In genomic region chr4:21529214-21529613, GRCh38 we compare ENCODE assay signal across 22 cellular contexts.
A peak's percentile ranks its signal among the peaks of the same experiment; 100 is the strongest.
DNase-seq lines count a peak whose midpoint lies in the region; ATAC-seq, FAIRE-seq and TF ChIP-seq lines count a peak whose summit lies in the region.
"Had no signal": no experiment of that assay in that cellular context is flagged by ENCODE, and none has a peak within 500 bp of the region (broad histone marks: within the 10 kb centered on the region; RNA-seq: fewer than 3 reads in every experiment).

No MANE protein-coding gene starts in this region.

- H3K9me3 ChIP-seq in right lobe of liver: no peaks in the 10 kb centered on the region
- no peaks in the 10 kb centered on the region for H3K9me3 ChIP-seq in HepG2 (ENCODE audit: low read length)
- H3K9me3 ChIP-seq in endothelial cell of umbilical vein (replicated peaks; ENCODE audit: control insufficient read depth, insufficient read depth, low read length): no peaks in the 10 kb centered on the region
- H3K9me3 ChIP-seq: A549; BLaER1 treated with 17β-estradiol and CSF1 and Interleukin-3, amounts not matched to agents 10 nM and 100 nM; Caco-2 had no signal

- dilution Hi-C loops in endothelial cell of umbilical vein (cut with MboI; ENCODE audit: extremely low pct_ligation_motif_present, low sequenced_read_pairs): loop anchor here (25.0 kb wide), 1 partner anchor 233 kb away; no protein-coding TSS in a partner anchor

- H3K36me3 ChIP-seq in right lobe of liver (no peaks in the 10 kb centered on the region), HepG2 (replicated peaks in 1 of 2; ENCODE audit: control insufficient read depth in 1 of 2, insufficient read depth in 2 of 2, low read length in 2 of 2) (no peaks in the 10 kb centered on the region), endothelial cell of umbilical vein (ENCODE audit: control insufficient read depth in 2 of 2, extremely low read depth in 1 of 2, insufficient read depth in 2 of 2, low read length in 2 of 2) (no peaks in the 10 kb centered on the region)
- H3K36me3 ChIP-seq: BLaER1 treated with 17β-estradiol and CSF1 and Interleukin-3, amounts not matched to agents 10 nM and 100 nM had no signal

- H4K20me1 ChIP-seq in HepG2 (ENCODE audit: insufficient read depth, low read length) (no peaks in the 10 kb centered on the region), endothelial cell of umbilical vein (replicated peaks; ENCODE audit: control insufficient read depth, extremely low read depth, insufficient read depth, low read length) (no peaks in the 10 kb centered on the region)
- H4K20me1 ChIP-seq: BLaER1 treated with 17β-estradiol and CSF1 and Interleukin-3, amounts not matched to agents 10 nM and 100 nM had no signal

- ATAC-seq in right lobe of liver (peak in 3 of 4 donors; percentile 24 to 70 (median 40)), HepG2 (no peak), HG03280 (IDR thresholded peaks at IDR 0.05; ENCODE audit: unreplicated experiment) (no peak), HG02852 (IDR thresholded peaks at IDR 0.05; ENCODE audit: unreplicated experiment) (no peak)
- ATAC-seq: A549; CD8-positive, alpha-beta T cell had no signal

- no peak overlapping the region for H3K27ac ChIP-seq in right lobe of liver
- no peak overlapping the region for H3K27ac ChIP-seq in HepG2 (ENCODE audit: extremely low read length, insufficient read depth, low read length)
- H3K27ac ChIP-seq in endothelial cell of umbilical vein (ENCODE audit: insufficient read depth, low read depth, low read length): peak overlapping the region; percentile 37
- H3K27ac ChIP-seq: 22Rv1; A549; BLaER1 treated with 17β-estradiol and CSF1 and Interleukin-3, amounts not matched to agents 10 nM and 100 nM; C4-2B had no signal

- H3K4me1 ChIP-seq in right lobe of liver: no peaks in the 10 kb centered on the region
- no peaks in the 10 kb centered on the region for H3K4me1 ChIP-seq in HepG2 (ENCODE audit: insufficient read depth, low read length)
- peaks cover 14% of the 10 kb centered on the region for H3K4me1 ChIP-seq in endothelial cell of umbilical vein (ENCODE audit: control insufficient read depth, extremely low read depth, insufficient read depth, low read length)
- H3K4me1 ChIP-seq: A549; BLaER1 treated with 17β-estradiol and CSF1 and Interleukin-3, amounts not matched to agents 10 nM and 100 nM; Caco-2 had no signal

- no peak for TF ChIP-seq RAD21 in HepG2 (CRISPR knock-in tag; IDR thresholded peaks at IDR 0.05)

- H3K27me3 ChIP-seq in right lobe of liver: no peaks in the 10 kb centered on the region
- no peaks in the 10 kb centered on the region for H3K27me3 ChIP-seq in HepG2 (ENCODE audit: control insufficient read depth in 1 of 2, insufficient read depth in 2 of 2, low read length in 2 of 2)
- no peaks in the 10 kb centered on the region for H3K27me3 ChIP-seq in endothelial cell of umbilical vein (ENCODE audit: control insufficient read depth in 2 of 2, insufficient read depth in 2 of 2, low read length in 2 of 2)
- H3K27me3 ChIP-seq: BLaER1 treated with 17β-estradiol and CSF1 and Interleukin-3, amounts not matched to agents 10 nM and 100 nM had no signal

- intact Hi-C loops in right lobe of liver (cut with DNase I) (no loop called here), HepG2 (cut with micrococcal nuclease; ENCODE audit: unreplicated experiment) (no loop called here), endothelial cell of umbilical vein (cut with micrococcal nuclease) (loop anchor here (1.0 kb wide), 1 partner anchor 240 kb away; no protein-coding TSS in a partner anchor)

- TF ChIP-seq EP300 in HepG2 (IDR thresholded peaks at IDR 0.05; ENCODE audit: low read depth in 2 of 2, low read length in 2 of 2): no peak
- no peak for TF ChIP-seq EP300 in HepG2 (CRISPR knock-in tag; IDR thresholded peaks at IDR 0.05; ENCODE audit: borderline replicate concordance)

- in situ Hi-C loops in HepG2 (cut with HindIII; ENCODE audit: extremely low pct_ligation_motif_present, low pct_unique_long_range_greater_than_20kb): no loop called here

- WGBS in right lobe of liver (ENCODE audit: insufficient coverage, low coverage, low lambda C conversion rate, missing lambda C conversion rate): 38% methylated on average over 1 of the region's 1 CpG
- 36% methylated on average over 1 of the region's 1 CpG for WGBS in HepG2 (ENCODE audit: low lambda C conversion rate)

- FAIRE-seq in HepG2 (lab: Jason Lieb, UNC) (no peak), endothelial cell of umbilical vein (lab: Jason Lieb, UNC) (no peak)
- FAIRE-seq: A549, D721Med, G401.6, GM12891, GM19239 had no signal

- no peak for DNase-seq in right lobe of liver
- DNase-seq in HepG2 (ENCODE audit: low spot score): no peak
- peak; percentile 68 for DNase-seq in endothelial cell of umbilical vein (ENCODE audit: low read depth, low spot score)
- DNase-seq in left kidney (ENCODE audit: low read depth, low spot score): peak; percentile 3
- DNase-seq in foreskin fibroblast: no peak
- DNase-seq: AML-193; Caco-2; Calu3; CD4-positive, alpha-beta T cell; CD8-positive, alpha-beta T cell; DMS79 treated with DMSO at 0.1 percent for 48 hours; GF-D8 had no signal

- no peaks in the 10 kb centered on the region for H3K9me1 ChIP-seq in endothelial cell of umbilical vein (replicated peaks; ENCODE audit: control insufficient read depth, extremely low read depth, insufficient read depth, low read length)

- H2AFZ ChIP-seq in HepG2 (ENCODE audit: low read length) (no peak overlapping the region), endothelial cell of umbilical vein (ENCODE audit: low read depth, low read length) (no peak overlapping the region)

- POLR2A ChIA-PET in HepG2 (lab: Yijun Ruan, JAX): no interaction called here
- POLR2A ChIA-PET in endothelial cell of umbilical vein (lab: Charles Lee): no interaction called here

- CTCF ChIA-PET in HepG2 (lab: Yijun Ruan, JAX; ENCODE audit: low intra/inter-chr PET ratio, low total read pairs): no interaction called here
- CTCF ChIA-PET in endothelial cell of umbilical vein (lab: Charles Lee): interaction anchor here (0.9 to 2.9 kb wide), 4 partner anchors 11 to 238 kb away, joined by 3 to 13 read pairs (median 6); no protein-coding TSS in a partner anchor

- BruUV-seq in HepG2 (replicated peaks; lab: Mats Ljungman, UMichigan) (no TSS peak), endothelial cell of umbilical vein (replicated peaks; lab: Mats Ljungman, UMichigan) (no TSS peak)

- H3K79me2 ChIP-seq in HepG2 (ENCODE audit: insufficient read depth, low read length) (no peaks in the 10 kb centered on the region), endothelial cell of umbilical vein (ENCODE audit: control insufficient read depth, insufficient read depth, low read length) (no peaks in the 10 kb centered on the region)

- TF ChIP-seq CTCF in right lobe of liver (IDR thresholded peaks at IDR 0.05) (no peak), HepG2 (CRISPR knock-in tag; IDR thresholded peaks at IDR 0.05) (no peak), endothelial cell of umbilical vein (IDR thresholded peaks at IDR 0.05; ENCODE audit: extremely low read depth in 1 of 2, insufficient read depth in 1 of 2, low read depth in 1 of 2, low read length in 2 of 2) (no peak), foreskin fibroblast (IDR thresholded peaks at IDR 0.05; ENCODE audit: low read depth, low read length) (no peak)

- H3K4me3 ChIP-seq in right lobe of liver: no peak overlapping the region
- no peak overlapping the region for H3K4me3 ChIP-seq in HepG2 (replicated peaks in 1 of 3; ENCODE audit: insufficient read depth in 1 of 3, low read depth in 2 of 3, low read length in 3 of 3)
- H3K4me3 ChIP-seq in endothelial cell of umbilical vein (replicated peaks in 1 of 3; ENCODE audit: insufficient read depth in 1 of 3, low read depth in 1 of 3, low read length in 3 of 3): no peak overlapping the region
- no peak overlapping the region for H3K4me3 ChIP-seq in foreskin fibroblast (ENCODE audit: low read depth in 1 of 2, low read length in 2 of 2)
- H3K4me3 ChIP-seq: A549; BLaER1 treated with 17β-estradiol and CSF1 and Interleukin-3, amounts not matched to agents 10 nM and 100 nM had no signal

- TF ChIP-seq POLR2A in right lobe of liver (IDR thresholded peaks at IDR 0.05) (no peak), HepG2 (IDR thresholded peaks at IDR 0.05; ENCODE audit: insufficient read depth in 1 of 2, low read depth in 2 of 2, low read length in 2 of 2) (no peak), endothelial cell of umbilical vein (IDR thresholded peaks at IDR 0.05; ENCODE audit: low read depth, low read length) (peak; percentile 59)

- H3K4me2 ChIP-seq in HepG2 (ENCODE audit: low read depth, low read length) (no peak overlapping the region), endothelial cell of umbilical vein (ENCODE audit: insufficient read depth, low read length) (peak overlapping the region; percentile 58)
- H3K4me2 ChIP-seq: A549; BLaER1 treated with 17β-estradiol and CSF1 and Interleukin-3, amounts not matched to agents 10 nM and 100 nM had no signal

- H3K9ac ChIP-seq in HepG2 (ENCODE audit: insufficient read depth, low read depth, low read length): no peak overlapping the region
- H3K9ac ChIP-seq in endothelial cell of umbilical vein (replicated peaks; ENCODE audit: extremely low read depth, insufficient read depth, low read length): peak overlapping the region; percentile 1
- H3K9ac ChIP-seq: BLaER1 treated with 17β-estradiol and CSF1 and Interleukin-3, amounts not matched to agents 10 nM and 100 nM had no signal

TF ChIP-seq in HepG2, 621 proteins besides CTCF, POLR2A, EP300 and RAD21 (continues in another document):
- TF ChIP-seq ZNF138 (CRISPR knock-in tag; IDR thresholded peaks at IDR 0.05; ENCODE audit: low read depth) (no peak), ZNF546 (CRISPR knock-in tag; conservative IDR thresholded peaks at IDR 0.05) (no peak), TCF7L2 (IDR thresholded peaks at IDR 0.05; ENCODE audit: low read depth, low read length) (no peak)

TF ChIP-seq in endothelial cell of umbilical vein, 7 proteins besides CTCF, POLR2A, EP300 and RAD21:
- TF ChIP-seq GATA2 (IDR thresholded peaks at IDR 0.05; ENCODE audit: insufficient read depth, insufficient read length, low read depth, low read length) (peak; percentile 92), MYC (IDR thresholded peaks at IDR 0.05; ENCODE audit: low read depth, low read length) (no peak), POLR2AphosphoS5 (IDR thresholded peaks at IDR 0.05; ENCODE audit: insufficient read depth, low read depth, low read length) (peak; percentile 74), FOS (IDR thresholded peaks at IDR 0.05; ENCODE audit: borderline replicate concordance, insufficient read depth, low read length) (peak; percentile 33), JUN (IDR thresholded peaks at IDR 0.05; ENCODE audit: borderline replicate concordance, insufficient read depth, insufficient read length, low read depth) (no peak)
- TF ChIP-seq, protein P1, sequence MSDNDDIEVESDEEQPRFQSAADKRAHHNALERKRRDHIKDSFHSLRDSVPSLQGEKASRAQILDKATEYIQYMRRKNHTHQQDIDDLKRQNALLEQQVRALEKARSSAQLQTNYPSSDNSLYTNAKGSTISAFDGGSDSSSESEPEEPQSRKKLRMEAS (IDR thresholded peaks at IDR 0.05; ENCODE audit: insufficient read depth, insufficient read length): no peak

Comparison
In these comparisons a context has a peak if more than half of its experiments do, and no peak if none do; other contexts are left out.
1. ATAC-seq: peak in right lobe of liver (3 of 4); none in HepG2 (single experiment), HG03280 (single experiment) and HG02852 (single experiment).
2. DNase-seq: peak in endothelial cell of umbilical vein (single experiment) and left kidney (single experiment); none in right lobe of liver (0 of 3), HepG2 (single experiment) and foreskin fibroblast (0 of 2).